Comparison of ENCODE assay signal across 38 cellular contexts in genomic region chr10:92309273-92309672, GRCh38.
"Had no signal": no experiment of that assay in that cellular context is flagged by ENCODE, and none has a peak within 500 bp of the region (broad histone marks: within the 10 kb centered on the region; RNA-seq: fewer than 3 reads in every experiment).

No MANE protein-coding gene starts in this region.

- H3K36me3 ChIP-seq: breast epithelium had no signal

- H3K27me3 ChIP-seq: adrenal gland, breast epithelium, cardiac muscle cell, esophagus muscularis mucosa, foreskin keratinocyte, gastrocnemius medialis, heart left ventricle had no signal

- H3K4me3 ChIP-seq: breast epithelium, cardiac muscle cell, coronary artery, esophagus muscularis mucosa, gastrocnemius medialis, heart left ventricle had no signal

- H3K4me1 Mint-ChIP-seq: activated CD8-positive, alpha-beta memory T cell treated with anti-CD3 and anti-CD28 coated beads, Interleukin-2, amount 10 ng/mL, durations not matched to agents 7 days and 5 days had no signal

- H3K27ac Mint-ChIP-seq: activated CD4-positive, alpha-beta memory T cell treated with anti-CD3 and anti-CD28 coated beads for 36 hours; activated CD4-positive, alpha-beta T cell treated with anti-CD3 and anti-CD28 coated beads for 36 hours; activated CD4-positive, alpha-beta T cell treated with anti-CD3 and anti-CD28 coated beads, Interleukin-2, amount 10 ng/mL, durations not matched to agents 24 days and 14 days; activated CD8-positive, alpha-beta memory T cell treated with anti-CD3 and anti-CD28 coated beads, Interleukin-2, amount 10 ng/mL, durations not matched to agents 7 days and 5 days; activated CD8-positive, alpha-beta T cell treated with anti-CD3 and anti-CD28 coated beads, Interleukin-2, amount 10 ng/mL, durations not matched to agents 7 days and 5 days; activated naive CD4-positive, alpha-beta T cell treated with anti-CD3 and anti-CD28 coated beads for 36 hours; activated naive CD8-positive, alpha-beta T cell treated with anti-CD3 and anti-CD28 coated beads for 36 hours; activated naive CD8-positive, alpha-beta T cell treated with anti-CD3 and anti-CD28 coated beads, Interleukin-2, amount 50 U/mL, for 24 hours; activated T-helper 1 cell treated with anti-CD3 and anti-CD28 coated beads, Interleukin-12 subunit alpha, Interleukin-12 subunit beta, Interleukin-2, Interleukin-4 antibody, amounts not matched to agents 30 ng/mL and 10 ng/mL and 1 ng/mL, durations not matched to agents 14 hours and 24 hours and 36 hours; activated T-helper 2 cell treated with anti-CD3 and anti-CD28 coated beads, Interferon-gamma antibody, Interleukin-2, Interleukin-4, amounts not matched to agents 10 μg/mL and 5 μg/mL and 100 μg/mL, durations not matched to agents 14 hours and 24 hours and 36 hours; brain; T-helper 17 cell; T-helper 2 cell treated with Interferon-gamma antibody and Interleukin-4, amounts not matched to agents 5 μg/mL and 100 μg/mL, for 36 hours had no signal

- H3K27ac ChIP-seq: breast epithelium, cardiac muscle cell, coronary artery, esophagus muscularis mucosa, foreskin keratinocyte, gastrocnemius medialis, heart left ventricle had no signal

- H3K27me3 Mint-ChIP-seq: activated CD4-positive, alpha-beta memory T cell treated with anti-CD3 and anti-CD28 coated beads for 36 hours; activated CD4-positive, alpha-beta T cell treated with anti-CD3 and anti-CD28 coated beads for 36 hours; activated CD4-positive, alpha-beta T cell treated with anti-CD3 and anti-CD28 coated beads, Interleukin-2, amount 10 ng/mL, durations not matched to agents 24 days and 14 days; activated CD8-positive, alpha-beta memory T cell treated with anti-CD3 and anti-CD28 coated beads, Interleukin-2, amount 10 ng/mL, durations not matched to agents 7 days and 5 days; activated naive CD4-positive, alpha-beta T cell treated with anti-CD3 and anti-CD28 coated beads, Interleukin-2, amount 50 U/mL, for 24 hours; activated naive CD8-positive, alpha-beta T cell treated with anti-CD3 and anti-CD28 coated beads for 36 hours; activated naive CD8-positive, alpha-beta T cell treated with anti-CD3 and anti-CD28 coated beads, Interleukin-2, amount 50 U/mL, for 24 hours; brain; central memory CD8-positive, alpha-beta T cell; effector memory CD8-positive, alpha-beta T cell; T-helper 17 cell had no signal

- H3K4me3 Mint-ChIP-seq: activated CD4-positive, alpha-beta memory T cell treated with anti-CD3 and anti-CD28 coated beads for 36 hours; activated CD4-positive, alpha-beta T cell treated with anti-CD3 and anti-CD28 coated beads for 36 hours; activated CD4-positive, alpha-beta T cell treated with anti-CD3 and anti-CD28 coated beads, Interleukin-2, amount 10 ng/mL, durations not matched to agents 24 days and 14 days; activated CD8-positive, alpha-beta memory T cell treated with anti-CD3 and anti-CD28 coated beads, Interleukin-2, amount 10 ng/mL, durations not matched to agents 7 days and 5 days; activated CD8-positive, alpha-beta T cell treated with anti-CD3 and anti-CD28 coated beads, Interleukin-2, amount 10 ng/mL, durations not matched to agents 7 days and 5 days; activated naive CD4-positive, alpha-beta T cell treated with anti-CD3 and anti-CD28 coated beads for 36 hours; activated naive CD4-positive, alpha-beta T cell treated with anti-CD3 and anti-CD28 coated beads, Interleukin-2, amount 50 U/mL, for 24 hours; activated naive CD8-positive, alpha-beta T cell treated with anti-CD3 and anti-CD28 coated beads for 36 hours; activated naive CD8-positive, alpha-beta T cell treated with anti-CD3 and anti-CD28 coated beads, Interleukin-2, amount 50 U/mL, for 24 hours; activated T-helper 1 cell treated with anti-CD3 and anti-CD28 coated beads, Interleukin-12 subunit alpha, Interleukin-12 subunit beta, Interleukin-2, Interleukin-4 antibody, amounts not matched to agents 30 ng/mL and 10 ng/mL and 1 ng/mL, durations not matched to agents 14 hours and 24 hours and 36 hours; brain; central memory CD8-positive, alpha-beta T cell; effector memory CD8-positive, alpha-beta T cell; T-helper 17 cell; T-helper 2 cell treated with Interferon-gamma antibody and Interleukin-4, amounts not matched to agents 5 μg/mL and 100 μg/mL, for 36 hours had no signal

- ATAC-seq: activated CD4-positive, alpha-beta T cell treated with anti-CD3 and anti-CD28 coated beads for 36 hours; activated CD8-positive, alpha-beta memory T cell treated with anti-CD3 and anti-CD28 coated beads, Interleukin-2, amount 10 ng/mL, durations not matched to agents 7 days and 5 days; activated CD8-positive, alpha-beta T cell treated with anti-CD3 and anti-CD28 coated beads, Interleukin-2, amount 10 ng/mL, durations not matched to agents 7 days and 5 days; activated naive CD8-positive, alpha-beta T cell treated with anti-CD3 and anti-CD28 coated beads, Interleukin-2, amount 50 U/mL, for 24 hours; effector memory CD8-positive, alpha-beta T cell; foreskin keratinocyte; gastrocnemius medialis; heart left ventricle; T-helper 17 cell had no signal

- H3K4me1 ChIP-seq: breast epithelium, foreskin keratinocyte had no signal

- H3K9me3 Mint-ChIP-seq: activated CD4-positive, alpha-beta memory T cell treated with anti-CD3 and anti-CD28 coated beads for 36 hours; activated CD4-positive, alpha-beta T cell treated with anti-CD3 and anti-CD28 coated beads, Interleukin-2, amount 10 ng/mL, durations not matched to agents 24 days and 14 days; activated naive CD4-positive, alpha-beta T cell treated with anti-CD3 and anti-CD28 coated beads for 36 hours; activated naive CD4-positive, alpha-beta T cell treated with anti-CD3 and anti-CD28 coated beads, Interleukin-2, amount 50 U/mL, for 24 hours; activated naive CD8-positive, alpha-beta T cell treated with anti-CD3 and anti-CD28 coated beads for 36 hours; activated naive CD8-positive, alpha-beta T cell treated with anti-CD3 and anti-CD28 coated beads, Interleukin-2, amount 50 U/mL, for 24 hours; activated T-helper 1 cell treated with anti-CD3 and anti-CD28 coated beads, Interleukin-12 subunit alpha, Interleukin-12 subunit beta, Interleukin-2, Interleukin-4 antibody, amounts not matched to agents 30 ng/mL and 10 ng/mL and 1 ng/mL, durations not matched to agents 14 hours and 24 hours and 36 hours; activated T-helper 2 cell treated with anti-CD3 and anti-CD28 coated beads, Interferon-gamma antibody, Interleukin-2, Interleukin-4, amounts not matched to agents 10 μg/mL and 5 μg/mL and 100 μg/mL, durations not matched to agents 14 hours and 24 hours and 36 hours; brain; central memory CD8-positive, alpha-beta T cell; effector memory CD8-positive, alpha-beta T cell; T-helper 2 cell treated with Interferon-gamma antibody and Interleukin-4, amounts not matched to agents 5 μg/mL and 100 μg/mL, for 36 hours had no signal

- DNase-seq: activated CD4-positive, alpha-beta memory T cell treated with anti-CD3 and anti-CD28 coated beads for 36 hours; activated CD4-positive, alpha-beta T cell treated with anti-CD3 and anti-CD28 coated beads for 36 hours; activated CD4-positive, alpha-beta T cell treated with anti-CD3 and anti-CD28 coated beads, Interleukin-2, amount 10 ng/mL, durations not matched to agents 24 days and 14 days; activated CD4-positive, CD25-positive, alpha-beta regulatory T cell; activated CD4-positive, CD25-positive, alpha-beta regulatory T cell treated with anti-CD3 and anti-CD28 coated beads, Interleukin-2, amount 50 U/mL, for 72 hours; activated CD8-positive, alpha-beta memory T cell treated with anti-CD3 and anti-CD28 coated beads, Interleukin-2, amount 10 ng/mL, durations not matched to agents 7 days and 5 days; activated CD8-positive, alpha-beta memory T cell treated with anti-CD3 and anti-CD28 coated beads, Interleukin-2, amount 50 U/mL, for 4 hours; activated CD8-positive, alpha-beta T cell treated with anti-CD3 and anti-CD28 coated beads, Interleukin-2, amount 10 ng/mL, durations not matched to agents 7 days and 5 days; activated effector memory CD4-positive, alpha-beta T cell treated with anti-CD3 and anti-CD28 coated beads, Interleukin-2, amount 50 U/mL, for 16 hours; activated naive CD4-positive, alpha-beta T cell treated with anti-CD3 and anti-CD28 coated beads for 36 hours; activated naive CD8-positive, alpha-beta T cell treated with anti-CD3 and anti-CD28 coated beads for 36 hours; activated naive CD8-positive, alpha-beta T cell treated with anti-CD3 and anti-CD28 coated beads, Interleukin-2, amount 50 U/mL, for 24 hours; activated T-cell treated with anti-CD3 and anti-CD28 coated beads, Interleukin-2, amount 50 U/mL, for 1 hour; activated T-cell treated with anti-CD3 and anti-CD28 coated beads, Interleukin-2, amount 50 U/mL, for 48 hours; amygdala; aorta; dermis blood vessel endothelial cell; effector CD4-positive, alpha-beta T cell; effector memory CD8-positive, alpha-beta T cell; erythroblast; foreskin keratinocyte; gastrocnemius medialis; glutamatergic neuron; heart left ventricle; T-helper 1 cell; T-helper 17 cell; T1000 had no signal

- H3K9me3 ChIP-seq: adrenal gland, breast epithelium, esophagus muscularis mucosa, gastrocnemius medialis, heart left ventricle had no signal
